33 cellular contexts compared by ENCODE assay signal in the genomic region with DNA sequence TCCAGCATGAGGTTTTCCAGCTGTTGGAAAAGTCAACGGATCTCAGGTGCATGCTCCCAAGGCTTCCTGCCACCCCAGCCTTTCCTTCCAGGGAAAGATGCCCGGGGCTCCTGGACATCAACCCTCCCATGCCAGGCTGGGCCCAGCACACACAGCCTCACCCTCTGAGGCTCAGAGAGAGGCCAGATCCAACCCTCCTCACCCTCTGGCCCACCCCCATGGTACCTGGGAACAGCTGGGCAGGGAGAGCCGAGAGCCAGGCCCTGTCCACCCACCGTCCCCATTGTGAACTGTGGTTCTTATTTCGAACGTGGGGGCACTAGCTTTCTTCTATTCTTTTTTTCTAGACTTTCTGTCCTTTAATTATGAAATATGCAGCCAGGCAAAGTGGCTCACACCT. TPM values are rescaled to one million over a fixed set of nuclear protein-coding genes. Genes with fewer than 3 reads are reported as not detected.
"Had no signal": no experiment of that assay in that cellular context is flagged by ENCODE, and none has a peak within 500 bp of the region (broad histone marks: within the 10 kb centered on the region; RNA-seq: fewer than 3 reads in every experiment).

No MANE protein-coding gene starts in this region.

- H3K27me3 ChIP-seq: adrenal gland, body of pancreas, brain microvascular endothelial cell, breast epithelium had no signal

- H3K36me3 ChIP-seq: breast epithelium had no signal

- H3K4me3 ChIP-seq: adrenal gland, body of pancreas, breast epithelium had no signal

- FAIRE-seq: astrocyte, TTC549 had no signal

- ATAC-seq: activated CD8-positive, alpha-beta memory T cell treated with anti-CD3 and anti-CD28 coated beads, Interleukin-2, amount 10 ng/mL, durations not matched to agents 7 days and 5 days; activated CD8-positive, alpha-beta T cell treated with anti-CD3 and anti-CD28 coated beads, Interleukin-2, amount 10 ng/mL, durations not matched to agents 7 days and 5 days; activated naive CD4-positive, alpha-beta T cell treated with anti-CD3 and anti-CD28 coated beads, Interleukin-2, amount 50 U/mL, for 72 hours; body of pancreas had no signal

- H3K9me3 ChIP-seq: adrenal gland, body of pancreas, breast epithelium had no signal

- DNase-seq: activated B cell treated with CpG ODN at 0.5 μM for 24 hours; activated CD4-positive, alpha-beta memory T cell treated with anti-CD3 and anti-CD28 coated beads, Interleukin-2, amount 10 ng/mL, durations not matched to agents 7 days and 5 days; activated CD4-positive, alpha-beta T cell treated with anti-CD3 and anti-CD28 coated beads for 48 hours; activated CD4-positive, alpha-beta T cell treated with anti-CD3 and anti-CD28 coated beads, Interleukin-2, amount 10 ng/mL, durations not matched to agents 7 days and 5 days; activated CD4-positive, alpha-beta T cell treated with anti-CD3 and anti-CD28 coated beads, Interleukin-2, amount 50 U/mL, for 48 hours; activated CD4-positive, CD25-positive, alpha-beta regulatory T cell treated with anti-CD3 and anti-CD28 coated beads, Interleukin-2, amount 50 U/mL, for 72 hours; activated CD8-positive, alpha-beta memory T cell treated with anti-CD3 and anti-CD28 coated beads for 24 hours; activated CD8-positive, alpha-beta memory T cell treated with anti-CD3 and anti-CD28 coated beads, Interleukin-2, amount 10 ng/mL, durations not matched to agents 7 days and 5 days; activated CD8-positive, alpha-beta memory T cell treated with anti-CD3 and anti-CD28 coated beads, Interleukin-2, amount 50 U/mL, for 48 hours; activated CD8-positive, alpha-beta T cell treated with anti-CD3 and anti-CD28 coated beads, Interleukin-2, amount 10 ng/mL, durations not matched to agents 7 days and 5 days; activated effector memory CD4-positive, alpha-beta T cell treated with Interleukin-2 at 50 U/mL for 16 hours; activated gamma-delta T cell; activated naive CD4-positive, alpha-beta T cell treated with anti-CD3 and anti-CD28 coated beads for 36 hours; activated naive CD4-positive, alpha-beta T cell treated with anti-CD3 and anti-CD28 coated beads, Interleukin-2, amount 50 U/mL, for 16 hours; activated naive CD8-positive, alpha-beta T cell treated with anti-CD3 and anti-CD28 coated beads for 36 hours; activated T-cell treated with anti-CD3 and anti-CD28 coated beads, Interleukin-2, amount 50 U/mL, for 24 hours; activated T-cell treated with anti-CD3 and anti-CD28 coated beads, Interleukin-2, amount 50 U/mL, for 48 hours; adrenal gland; amniotic stem cell; aorta; body of pancreas; brain microvascular endothelial cell; central memory CD4-positive, alpha-beta T cell; T-helper 1 cell; T-helper 2 cell; T-helper 9 cell had no signal

- H3K4me1 ChIP-seq: body of pancreas, breast epithelium had no signal

- H3K27ac ChIP-seq: adrenal gland, body of pancreas, brain microvascular endothelial cell, breast epithelium, VCaP had no signal

RNA-seq across cellular contexts. Expression of a gene that starts 9.9 kb away (rescaled TPM):
- total RNA-seq: activated CD4-positive, alpha-beta memory T cell treated with anti-CD3 and anti-CD28 coated beads, Interleukin-2, amount 10 ng/mL, durations not matched to agents 7 days and 5 days; activated naive CD4-positive, alpha-beta T cell treated with anti-CD3 and anti-CD28 coated beads for 36 hours; activated naive CD8-positive, alpha-beta T cell treated with anti-CD3 and anti-CD28 coated beads for 36 hours; body of pancreas had no signal

RNA-seq across cellular contexts. Expression of a gene that starts 18.2 kb away (rescaled TPM):
- total RNA-seq: activated B cell treated with CpG ODN at 0.5 μM for 24 hours; activated CD4-positive, alpha-beta memory T cell treated with anti-CD3 and anti-CD28 coated beads, Interleukin-2, amount 10 ng/mL, durations not matched to agents 7 days and 5 days; activated CD4-positive, alpha-beta T cell treated with anti-CD3 and anti-CD28 coated beads, Interleukin-2, amount 10 ng/mL, durations not matched to agents 7 days and 5 days; activated CD8-positive, alpha-beta memory T cell treated with anti-CD3 and anti-CD28 coated beads, Interleukin-2, amount 10 ng/mL, durations not matched to agents 7 days and 5 days; activated CD8-positive, alpha-beta T cell treated with anti-CD3 and anti-CD28 coated beads, Interleukin-2, amount 10 ng/mL, durations not matched to agents 7 days and 5 days; activated naive CD4-positive, alpha-beta T cell treated with anti-CD3 and anti-CD28 coated beads for 36 hours; activated naive CD4-positive, alpha-beta T cell treated with anti-CD3 and anti-CD28 coated beads, Interleukin-2, amount 50 U/mL, for 72 hours; activated naive CD8-positive, alpha-beta T cell treated with anti-CD3 and anti-CD28 coated beads for 36 hours; activated T-helper 2 cell treated with anti-CD3 and anti-CD28 coated beads, Interferon-gamma antibody, Interleukin-2, Interleukin-4, amounts not matched to agents 10 μg/mL and 5 μg/mL and 100 μg/mL, durations not matched to agents 14 hours and 24 hours and 36 hours; aorta; astrocyte; body of pancreas; cardiac septum had no signal
